Comparison of ENCODE assay signal across 30 cellular contexts in the genomic region with DNA sequence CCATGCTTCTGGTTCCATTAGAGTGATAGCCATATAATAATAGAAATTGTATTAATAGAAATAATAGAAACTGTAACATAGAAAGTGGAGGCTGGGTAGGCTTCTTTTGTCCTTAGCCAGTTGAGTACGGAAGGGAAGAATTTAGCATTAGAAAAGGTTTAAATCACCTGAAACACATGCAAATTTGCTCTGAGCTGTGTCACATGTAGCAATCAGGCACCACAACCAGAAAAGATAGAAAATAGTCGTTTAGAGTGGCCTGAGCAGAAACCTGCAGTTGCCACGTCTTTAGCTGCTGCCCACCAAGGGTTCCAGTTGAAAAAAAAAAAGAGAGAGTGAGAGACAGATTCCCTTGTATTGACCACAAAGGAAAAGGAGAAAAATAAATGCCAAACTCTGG.
"Had no signal": no experiment of that assay in that cellular context is flagged by ENCODE, and none has a peak within 500 bp of the region (broad histone marks: within the 10 kb centered on the region; RNA-seq: fewer than 3 reads in every experiment).

No MANE protein-coding gene starts in this region.

- H3K27me3 ChIP-seq: SJCRH30 had no signal

- H3K36me3 ChIP-seq: SJCRH30 had no signal

- H3K4me1 Mint-ChIP-seq: activated naive CD4-positive, alpha-beta T cell treated with anti-CD3 and anti-CD28 coated beads, Interleukin-2, amount 50 U/mL, for 24 hours; brain had no signal

- H3K4me2 ChIP-seq: KMS-11, SK-N-SH had no signal

- H3K4me3 Mint-ChIP-seq: activated naive CD4-positive, alpha-beta T cell treated with anti-CD3 and anti-CD28 coated beads, Interleukin-2, amount 50 U/mL, for 24 hours; activated T-helper 17 cell treated with anti-CD3 and anti-CD28 coated beads, Interleukin-2, amount 50 U/mL, for 72 hours; brain; central memory CD8-positive, alpha-beta T cell; T-helper 1 cell treated with Interleukin-12 subunit alpha and Interleukin-12 subunit beta and Interleukin-4 antibody, amounts not matched to agents 30 μg/mL and 1 μg/mL, for 36 hours had no signal

- H3K9me3 ChIP-seq: SJCRH30, SK-N-SH had no signal

- H3K9me3 Mint-ChIP-seq: activated naive CD4-positive, alpha-beta T cell treated with anti-CD3 and anti-CD28 coated beads, Interleukin-2, amount 50 U/mL, for 24 hours; brain had no signal

- DNase-seq: activated CD4-positive, CD25-positive, alpha-beta regulatory T cell; activated gamma-delta T cell treated with Interleukin-2 at 50 U/mL for 16 hours; activated T-cell treated with anti-CD3 and anti-CD28 coated beads for 4 hours; activated T-cell treated with anti-CD3 and anti-CD28 coated beads, Interleukin-2, amount 50 U/mL, for 48 hours; amygdala; NCI-H1092 treated with DMSO at 0.1 percent for 48 hours; NCI-H1417 treated with DMSO at 0.1 percent for 48 hours; NCI-H1694; NCI-H2029; NCI-H2107; NCI-H2171 treated with DMSO at 0.1 percent for 48 hours; NCI-H226; NCI-H510A; NCI-H526 treated with DMSO at 0.1 percent for 48 hours; NCI-H82; OCI-M1; RPMI8226; SJCRH30; SK-N-SH; T1000 had no signal

- H3K27ac Mint-ChIP-seq: activated naive CD4-positive, alpha-beta T cell treated with anti-CD3 and anti-CD28 coated beads, Interleukin-2, amount 50 U/mL, for 24 hours; activated T-helper 17 cell treated with anti-CD3 and anti-CD28 coated beads, Interleukin-2, amount 50 U/mL, for 72 hours; brain; T-helper 1 cell treated with Interleukin-12 subunit alpha and Interleukin-12 subunit beta and Interleukin-4 antibody, amounts not matched to agents 30 μg/mL and 1 μg/mL, for 36 hours had no signal

- H3K27ac ChIP-seq: KMS-11, SJCRH30 had no signal

- FAIRE-seq: astrocyte, TTC549 had no signal

- ATAC-seq: Panc1, Right ventricle myocardium inferior had no signal

- H3K27me3 Mint-ChIP-seq: brain had no signal

- H3K4me3 ChIP-seq: SJCRH30 had no signal

- H3K36me3 Mint-ChIP-seq: activated naive CD4-positive, alpha-beta T cell treated with anti-CD3 and anti-CD28 coated beads, Interleukin-2, amount 50 U/mL, for 24 hours; brain had no signal

- H3K4me1 ChIP-seq: SJCRH30 had no signal

- H3K9ac ChIP-seq: KMS-11, SK-N-SH had no signal
